ENCODE assay signal across 8 cellular contexts in genomic region chr7:43300121-43300520, GRCh38.
"Had no signal": no experiment of that assay in that cellular context is flagged by ENCODE, and none has a peak within 500 bp of the region (broad histone marks: within the 10 kb centered on the region; RNA-seq: fewer than 3 reads in every experiment).

No MANE protein-coding gene starts in this region.

- H3K36me3 ChIP-seq: HAP-1 had no signal

- H2AFZ ChIP-seq: GM23338 had no signal

- H3K4me3 ChIP-seq: GM23338, HAP-1 had no signal

- H3K9me3 ChIP-seq: HAP-1 had no signal

- ATAC-seq: GM23338, HCT116, HepG2 had no signal

- H3K4me1 ChIP-seq: HAP-1 had no signal

- FAIRE-seq: HepG2 had no signal

- DNase-seq: H7, HFFc6, KBM-7 had no signal

- H3K4me2 ChIP-seq: GM23338 had no signal

- H3K27ac ChIP-seq: HL-60 had no signal
